ENCODE assay signal across 13 cellular contexts in genomic region chr12:67981236-67982164, GRCh38. TPM values are rescaled to one million over a fixed set of nuclear protein-coding genes. Genes with fewer than 3 reads are reported as not detected.
DNase-seq lines count a peak whose midpoint lies in the region; ATAC-seq, FAIRE-seq and TF ChIP-seq lines count a peak whose summit lies in the region.
"Had no signal": no experiment of that assay in that cellular context is flagged by ENCODE, and none has a peak within 500 bp of the region (broad histone marks: within the 10 kb centered on the region; RNA-seq: fewer than 3 reads in every experiment).

No MANE protein-coding gene starts in this region.

- peaks cover 0 to 16% (median 0%) of the 10 kb centered on the region in 5 donors for H3K27me3 Mint-ChIP-seq in naive thymus-derived CD8-positive, alpha-beta T cell
- H3K27me3 Mint-ChIP-seq: activated naive CD8-positive, alpha-beta T cell treated with anti-CD3 and anti-CD28 coated beads for 36 hours; naive B cell had no signal

- H3K4me1 Mint-ChIP-seq in naive thymus-derived CD8-positive, alpha-beta T cell = no peaks in the 10 kb centered on the region
- H3K4me1 Mint-ChIP-seq: activated naive CD8-positive, alpha-beta T cell treated with anti-CD3 and anti-CD28 coated beads for 36 hours had no signal

- no peak for TF ChIP-seq POLR2A in NB4 (IDR thresholded peaks at IDR 0.05; ENCODE audit: extremely low read depth, insufficient read length)

- ATAC-seq in omental fat pad (ENCODE audit: low FRiP score) (peak; percentile 71), pancreas (no peak)
- no peak for ATAC-seq in naive thymus-derived CD8-positive, alpha-beta T cell

- H3K27ac ChIP-seq in brain microvascular endothelial cell = peak overlapping the region; percentile 90
- no peak overlapping the region for H3K27ac ChIP-seq in pancreas
- H3K27ac ChIP-seq: VCaP had no signal

- intact Hi-C loops in pancreas (cut with DNase I) = no loop called here

- peaks cover 0 to 6% (median 0%) of the 10 kb centered on the region in 3 donors for H3K36me3 Mint-ChIP-seq in naive thymus-derived CD8-positive, alpha-beta T cell
- H3K36me3 Mint-ChIP-seq: activated naive CD8-positive, alpha-beta T cell treated with anti-CD3 and anti-CD28 coated beads for 36 hours had no signal

- POLR2A ChIA-PET in naive thymus-derived CD8-positive, alpha-beta T cell (lab: Charles Lee) = no interaction called here

- in situ Hi-C loops in brain microvascular endothelial cell (cut with HindIII; ENCODE audit: low pct_ligation_motif_present, low sequenced_read_pairs) = no loop called here

- H3K27ac Mint-ChIP-seq in naive thymus-derived CD8-positive, alpha-beta T cell = no peak overlapping the region
- H3K27ac Mint-ChIP-seq: activated naive CD8-positive, alpha-beta T cell treated with anti-CD3 and anti-CD28 coated beads for 36 hours had no signal

- no peaks in the 10 kb centered on the region for H3K27me3 ChIP-seq in brain microvascular endothelial cell (replicated peaks)
- H3K27me3 ChIP-seq in pancreas = no peaks in the 10 kb centered on the region

- H3K9me3 ChIP-seq in pancreas = no peaks in the 10 kb centered on the region

- H3K36me3 ChIP-seq in brain microvascular endothelial cell (replicated peaks) (no peaks in the 10 kb centered on the region), pancreas (no peaks in the 10 kb centered on the region)

- TF ChIP-seq CTCF in NB4 (IDR thresholded peaks at IDR 0.05; ENCODE audit: low read depth, low read length) (no peak), brain microvascular endothelial cell (IDR thresholded peaks at IDR 0.05; ENCODE audit: low read depth, low read length, missing control alignments) (no peak), omental fat pad (IDR thresholded peaks at IDR 0.05) (no peak), pancreas (IDR thresholded peaks at IDR 0.05) (no peak)

- no peak for FAIRE-seq in pancreas (lab: Jason Lieb, UNC)
- FAIRE-seq: frontal cortex had no signal

- H3K4me1 ChIP-seq in pancreas = no peaks in the 10 kb centered on the region

- H3K4me3 Mint-ChIP-seq in naive thymus-derived CD8-positive, alpha-beta T cell = no peak overlapping the region
- H3K4me3 Mint-ChIP-seq: activated naive CD8-positive, alpha-beta T cell treated with anti-CD3 and anti-CD28 coated beads for 36 hours; naive B cell had no signal

- peaks cover 0 to 13% (median 0%) of the 10 kb centered on the region in 9 donors for H3K9me3 Mint-ChIP-seq in naive thymus-derived CD8-positive, alpha-beta T cell
- H3K9me3 Mint-ChIP-seq: activated naive CD8-positive, alpha-beta T cell treated with anti-CD3 and anti-CD28 coated beads for 36 hours had no signal

- 68 to 72% methylated on average over 4 of the region's 4 CpGs for WGBS in pancreas, 2 donors

- DNase-seq in ELR (ENCODE audit: low read depth) (peak; percentile 88), NB4 (ENCODE audit: low read depth) (peak; percentile 11), brain microvascular endothelial cell (peak; percentile 94), omental fat pad (ENCODE audit: low spot score) (no peak), pancreas (no peak), NCI-H1436 treated with DMSO at 0.1 percent for 48 hours (lab: John Stamatoyannopoulos, UW) (no peak), 8988T (no peak)
- no peak for DNase-seq in naive thymus-derived CD8-positive, alpha-beta T cell
- DNase-seq: activated naive CD8-positive, alpha-beta T cell treated with anti-CD3 and anti-CD28 coated beads for 36 hours; naive B cell; NCI-H510A treated with DMSO at 0.1 percent for 48 hours had no signal

- H3K4me3 ChIP-seq in NB4 (ENCODE audit: low read depth, low read length) = no peak overlapping the region
- no peak overlapping the region for H3K4me3 ChIP-seq in brain microvascular endothelial cell (ENCODE audit: low read depth, low read length)
- no peak overlapping the region for H3K4me3 ChIP-seq in pancreas

RNA-seq across cellular contexts. Expression of gene IFNG-AS1, which starts 7.7 kb away (rescaled TPM):
- under 1 TPM in 2 of 4 donors, not detected in 2; 0.28 to 0.94 TPM for total RNA-seq in omental fat pad
- total RNA-seq in pancreas = under 1 TPM in 2 of 6 donors, not detected in 4; 0.22 to 0.29 TPM
- not detected for polyA plus RNA-seq in pancreas
- 1 to 10 TPM in 1 of 2 experiments, under 1 TPM in 1; 0.88 to 1.9 TPM for total RNA-seq in naive thymus-derived CD8-positive, alpha-beta T cell
- 1 to 10 TPM; 1.3 to 3.1 (median 3.0) TPM for polyA plus RNA-seq in naive thymus-derived CD8-positive, alpha-beta T cell
- total RNA-seq: activated naive CD8-positive, alpha-beta T cell treated with anti-CD3 and anti-CD28 coated beads for 36 hours; frontal cortex had no signal

Comparison
In these comparisons a context has a peak if more than half of its experiments do, and no peak if none do; other contexts are left out.
1. DNase-seq: peak in ELR (single experiment), NB4 (single experiment) and brain microvascular endothelial cell (single experiment); none in omental fat pad (single experiment), pancreas (0 of 6), NCI-H1436 treated with DMSO at 0.1 percent for 48 hours (single experiment), naive thymus-derived CD8-positive, alpha-beta T cell (0 of 10) and 8988T (single experiment).